In genomic region chr2:127886593-127886935, GRCh38 we compare ENCODE assay signal across 8 cellular contexts. TPM values are rescaled to one million over a fixed set of nuclear protein-coding genes. Genes with fewer than 3 reads are reported as not detected.
DNase-seq lines count a peak whose midpoint lies in the region; ATAC-seq and TF ChIP-seq lines count a peak whose summit lies in the region.
"Not testable (repeated sequence)": the region's sequence is repeated elsewhere in the genome, so short reads cannot be mapped to it uniquely, and the experiment has no call there.

No MANE protein-coding gene starts in this region.

- CTCF ChIA-PET in activated B cell treated with CpG ODN at 0.5 μM for 24 hours (lab: Charles Lee): interaction anchor here (1.8 kb wide), 1 partner anchor 295 kb away, joined by 4 read pairs; no protein-coding TSS in a partner anchor

- peak overlapping the region; percentile 87 for H3K4me3 Mint-ChIP-seq in activated B cell treated with CpG ODN at 0.5 μM for 24 hours

- peaks cover 19% of the 10 kb centered on the region for H4K20me1 ChIP-seq in osteoblast (ENCODE audit: insufficient read depth, low read length)

- peaks cover 46% of the 10 kb centered on the region for H3K79me2 ChIP-seq in osteoblast (ENCODE audit: insufficient read depth, low read length)

- TF ChIP-seq POLR2A in uterus (IDR thresholded peaks at IDR 0.05): not testable (repeated sequence)

- peaks cover 14% of the 10 kb centered on the region for H3K4me1 ChIP-seq in iPS-18a (ENCODE audit: control insufficient read depth, low read depth, low read length)
- H3K4me1 ChIP-seq in osteoblast (ENCODE audit: insufficient read depth, low read length): peaks cover 21% of the 10 kb centered on the region
- not testable (repeated sequence) for H3K4me1 ChIP-seq in uterus

- not testable (repeated sequence) for TF ChIP-seq CTCF in HFF-Myc (IDR thresholded peaks at IDR 0.05; ENCODE audit: low read depth, low read length, missing control alignments); activated B cell treated with CpG ODN at 0.5 μM for 24 hours (IDR thresholded peaks at IDR 0.05); choroid plexus epithelial cell (conservative IDR thresholded peaks at IDR 0.05; ENCODE audit: low read depth, low read length); osteoblast (IDR thresholded peaks at IDR 0.05; ENCODE audit: extremely low read depth, low read depth, low read length); uterus (IDR thresholded peaks at IDR 0.05)

- DNase-seq in HFF-Myc (ENCODE audit: extremely low read depth, low read depth); activated B cell treated with CpG ODN at 0.5 μM for 24 hours; choroid plexus epithelial cell (ENCODE audit: low read depth); osteoblast (ENCODE audit: insufficient read length, low spot score, missing footprints); uterus: not testable (repeated sequence)

- intact Hi-C loops in activated B cell treated with CpG ODN at 0.5 μM for 24 hours (cut with micrococcal nuclease): loop anchor here (2.0 to 5.0 kb wide), 2 partner anchors 140 to 346 kb away; no protein-coding TSS in a partner anchor
- intact Hi-C loops in uterus (cut with DNase I; ENCODE audit: low total_unique reads): not testable (repeated sequence)

- H3K27ac Mint-ChIP-seq in activated B cell treated with CpG ODN at 0.5 μM for 24 hours: peak overlapping the region; percentile 82

- peaks cover 32% of the 10 kb centered on the region for H3K4me1 Mint-ChIP-seq in activated B cell treated with CpG ODN at 0.5 μM for 24 hours

- peak overlapping the region; percentile 42 for H3K9ac ChIP-seq in iPS-18a (ENCODE audit: low read length)

- not testable (repeated sequence) for H3K9me3 ChIP-seq in iPS-18a (ENCODE audit: control insufficient read depth, low read depth, low read length); osteoblast (ENCODE audit: low read depth, low read length); uterus

- not testable (repeated sequence) for H3K27me3 ChIP-seq in iPS-18a (ENCODE audit: control insufficient read depth, insufficient read depth, low read length); osteoblast (ENCODE audit: insufficient read depth, low read length); uterus

- H3K4me3 ChIP-seq in HFF-Myc (replicated peaks; ENCODE audit: low read depth, low read length) (peak overlapping the region; percentile 52), choroid plexus epithelial cell (ENCODE audit: low read depth, low read length) (peak overlapping the region; percentile 66), iPS-18a (ENCODE audit: low read length) (peak overlapping the region; percentile 39), osteoblast (ENCODE audit: insufficient read depth, low read length) (peak overlapping the region; percentile 75), uterus (peak overlapping the region; percentile 57 to 74)

- H3K36me3 ChIP-seq in iPS-18a (ENCODE audit: control insufficient read depth, low read depth, low read length): peaks cover 21% of the 10 kb centered on the region
- H3K36me3 ChIP-seq in osteoblast (ENCODE audit: insufficient read depth, low read length): peaks cover 19% of the 10 kb centered on the region
- not testable (repeated sequence) for H3K36me3 ChIP-seq in uterus

- H3K27me3 Mint-ChIP-seq in activated B cell treated with CpG ODN at 0.5 μM for 24 hours: not testable (repeated sequence)

- peak overlapping the region; percentile 80 for H3K4me2 ChIP-seq in osteoblast (ENCODE audit: insufficient read depth, low read length)

- peak overlapping the region; percentile 63 for H2AFZ ChIP-seq in osteoblast (ENCODE audit: low read length)

- H3K9me3 Mint-ChIP-seq in activated B cell treated with CpG ODN at 0.5 μM for 24 hours: not testable (repeated sequence)

- not testable (repeated sequence) for H3K27ac ChIP-seq in iPS-18a (ENCODE audit: low read length)
- H3K27ac ChIP-seq in osteoblast (ENCODE audit: low read depth, low read length): peak overlapping the region; percentile 53
- peak overlapping the region; percentile 92 to 94 for H3K27ac ChIP-seq in uterus

- POLR2A ChIA-PET in activated B cell treated with CpG ODN at 0.5 μM for 24 hours (lab: Charles Lee): interaction anchor here (0.6 to 1.2 kb wide), 3 partner anchors 14 to 204 kb away, joined by 3 to 4 read pairs (median 4); partner anchors contain the start of gene UGGT1

- ATAC-seq in GM18508 (IDR thresholded peaks at IDR 0.05; ENCODE audit: insufficient read depth, unreplicated experiment): peak; percentile 13
- peak; percentile 7 for ATAC-seq in HG03575 (IDR thresholded peaks at IDR 0.05; ENCODE audit: extremely low read depth, insufficient number of reproducible peaks, low FRiP score, unreplicated experiment)
- peak; percentile 25 for ATAC-seq in activated B cell treated with CpG ODN at 0.5 μM for 24 hours (ENCODE audit: low read depth)

- peaks cover 26% of the 10 kb centered on the region for H3K36me3 Mint-ChIP-seq in activated B cell treated with CpG ODN at 0.5 μM for 24 hours (ENCODE audit: low read depth)

RNA-seq across cellular contexts. Expression of gene AMMECR1L, which starts 0.8 kb away (rescaled TPM):
- total RNA-seq in activated B cell treated with CpG ODN at 0.5 μM for 24 hours (14.9 and 15.5 TPM in 2 replicates), osteoblast (15.0 and 15.6 TPM in 2 replicates), uterus (10 to 100 TPM in 2 of 4 donors, 1 to 10 TPM in 2; 5.4 to 20.4 (median 13.7) TPM)

RNA-seq across cellular contexts. Expression of gene POLR2D, which starts 28.6 kb away (rescaled TPM):
- 41.5 and 41.7 TPM in 2 replicates for total RNA-seq in activated B cell treated with CpG ODN at 0.5 μM for 24 hours
- total RNA-seq in osteoblast: 13.0 and 15.9 TPM in 2 replicates
- 10 to 100 TPM in 2 of 4 donors, 1 to 10 TPM in 2; 3.3 to 38.5 (median 15.5) TPM for total RNA-seq in uterus
